Comparison of ENCODE assay signal across 11 cellular contexts in the genomic region with DNA sequence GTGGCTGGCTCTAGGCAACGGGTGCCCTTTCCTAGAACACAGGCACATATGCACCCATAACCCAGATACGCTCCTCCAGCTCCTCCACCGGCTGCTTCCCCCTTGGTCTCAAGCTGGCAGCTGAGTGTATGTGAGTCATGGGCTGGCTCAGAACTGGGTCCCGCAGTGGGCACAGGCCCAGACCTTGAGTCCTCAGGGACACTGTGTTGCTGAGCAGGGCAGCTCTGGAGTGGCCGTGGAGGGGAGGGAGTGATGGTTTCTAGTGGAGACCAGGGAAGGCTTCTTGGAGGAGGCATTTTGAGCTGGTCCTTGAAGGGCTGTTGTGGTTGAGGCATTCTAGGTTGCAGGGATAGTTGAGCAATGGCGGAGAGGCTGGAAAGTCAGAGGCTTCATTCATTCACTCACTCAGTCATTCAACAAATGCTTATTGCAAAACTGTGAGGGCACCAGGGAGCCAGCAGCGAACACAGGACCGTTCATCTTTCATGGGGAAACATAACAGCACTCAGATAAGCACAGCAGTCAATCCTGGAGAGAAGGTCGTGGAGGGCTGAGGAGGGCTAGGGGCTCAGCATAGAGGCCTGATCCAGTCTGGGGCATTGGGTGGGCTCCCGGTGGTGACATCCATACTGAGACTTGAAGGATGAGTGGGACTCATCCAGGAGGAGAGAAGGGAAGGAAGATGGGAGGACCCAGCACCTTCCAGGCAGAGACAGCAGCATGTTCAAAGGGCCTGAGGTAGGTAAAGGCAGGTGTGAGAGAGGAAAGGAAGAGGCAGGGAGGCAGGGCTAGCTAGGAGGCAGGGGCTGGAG. TPM values are rescaled to one million over a fixed set of nuclear protein-coding genes. Genes with fewer than 3 reads are reported as not detected.
A peak's percentile ranks its signal among the peaks of the same experiment; 100 is the strongest.
DNase-seq lines count a peak whose midpoint lies in the region; ATAC-seq and TF ChIP-seq lines count a peak whose summit lies in the region.
"Had no signal": no experiment of that assay in that cellular context is flagged by ENCODE, and none has a peak within 500 bp of the region (broad histone marks: within the 10 kb centered on the region; RNA-seq: fewer than 3 reads in every experiment).

No MANE protein-coding gene starts in this region.

- peak overlapping the region in 2 of 4 donors; percentile 19 to 75 for H3K4me3 Mint-ChIP-seq in IgD-negative memory B cell
- peak overlapping the region; percentile 85 for H3K4me3 Mint-ChIP-seq in natural killer cell treated with Interleukin-12 subunit alpha and Interleukin-12 subunit beta and Interleukin-15 and Interleukin-18, amount 100 ng/mL, for 72 hours

- intact Hi-C loops in colonic mucosa (cut with DNase I): no loop called here

- H3K27me3 Mint-ChIP-seq in IgD-negative memory B cell: no peaks in the 10 kb centered on the region
- H3K27me3 Mint-ChIP-seq in natural killer cell treated with Interleukin-12 subunit alpha and Interleukin-12 subunit beta and Interleukin-15 and Interleukin-18, amount 100 ng/mL, for 72 hours: no peaks in the 10 kb centered on the region

- H3K4me1 ChIP-seq in BLaER1 treated with 17β-estradiol and CSF1 and Interleukin-3, amounts not matched to agents 10 nM and 100 nM: peaks cover 18 to 48% (median 25%) of the 10 kb centered on the region in 10 experiments
- no peaks in the 10 kb centered on the region for H3K4me1 ChIP-seq in colonic mucosa

- H3K4me3 ChIP-seq in BLaER1 treated with 17β-estradiol and CSF1 and Interleukin-3, amounts not matched to agents 10 nM and 100 nM: no peak overlapping the region
- H3K4me3 ChIP-seq in colonic mucosa: no peak overlapping the region

- no peaks in the 10 kb centered on the region for H3K9me3 ChIP-seq in BLaER1 treated with 17β-estradiol and CSF1 and Interleukin-3, amounts not matched to agents 10 nM and 100 nM (replicated peaks in 1 of 11)
- no peaks in the 10 kb centered on the region for H3K9me3 ChIP-seq in colonic mucosa

- H3K27me3 ChIP-seq in BLaER1 treated with 17β-estradiol and CSF1 and Interleukin-3, amounts not matched to agents 10 nM and 100 nM: no peaks in the 10 kb centered on the region
- no peaks in the 10 kb centered on the region for H3K27me3 ChIP-seq in colonic mucosa

- H3K27ac ChIP-seq in BLaER1 treated with 17β-estradiol and CSF1 and Interleukin-3, amounts not matched to agents 10 nM and 100 nM: no peak overlapping the region
- H3K27ac ChIP-seq in colonic mucosa: no peak overlapping the region

- peaks cover 39 to 58% (median 57%) of the 10 kb centered on the region in 11 experiments for H3K36me3 ChIP-seq in BLaER1 treated with 17β-estradiol and CSF1 and Interleukin-3, amounts not matched to agents 10 nM and 100 nM
- H3K36me3 ChIP-seq in colonic mucosa: peaks cover 4% of the 10 kb centered on the region

- DNase-seq in cerebellum (ENCODE audit: low spot score) (peak; percentile 41), NCI-H526 (lab: John Stamatoyannopoulos, UW) (no peak), NCI-H187 treated with DMSO at 0.1 percent for 48 hours (lab: John Stamatoyannopoulos, UW) (no peak), colonic mucosa (no peak), NCI-H2107 (lab: John Stamatoyannopoulos, UW) (no peak)
- DNase-seq in natural killer cell treated with Interleukin-12 subunit alpha and Interleukin-12 subunit beta and Interleukin-15 and Interleukin-18, amount 100 ng/mL, for 72 hours (ENCODE audit: low spot score): no peak
- DNase-seq: GDM1, NCI-H774, T-helper 9 cell had no signal

- peaks cover 2% of the 10 kb centered on the region for H3K36me3 Mint-ChIP-seq in IgD-negative memory B cell
- no peaks in the 10 kb centered on the region for H3K36me3 Mint-ChIP-seq in natural killer cell treated with Interleukin-12 subunit alpha and Interleukin-12 subunit beta and Interleukin-15 and Interleukin-18, amount 100 ng/mL, for 72 hours

- H3K4me1 Mint-ChIP-seq in IgD-negative memory B cell: peaks cover 4 to 13% (median 9%) of the 10 kb centered on the region in 3 donors
- peaks cover 18 to 19% of the 10 kb centered on the region in 2 donors for H3K4me1 Mint-ChIP-seq in natural killer cell treated with Interleukin-12 subunit alpha and Interleukin-12 subunit beta and Interleukin-15 and Interleukin-18, amount 100 ng/mL, for 72 hours (ENCODE audit: low read depth in 2 of 2)

- no peak for ATAC-seq in natural killer cell treated with Interleukin-12 subunit alpha and Interleukin-12 subunit beta and Interleukin-15 and Interleukin-18, amount 100 ng/mL, for 72 hours

- H3K9me3 Mint-ChIP-seq in IgD-negative memory B cell: no peaks in the 10 kb centered on the region
- H3K9me3 Mint-ChIP-seq in natural killer cell treated with Interleukin-12 subunit alpha and Interleukin-12 subunit beta and Interleukin-15 and Interleukin-18, amount 100 ng/mL, for 72 hours: no peaks in the 10 kb centered on the region

- peak overlapping the region in 7 of 11 experiments; percentile 0 to 97 (median 91); a peak in 8 of 22 replicates for H3K4me2 ChIP-seq in BLaER1 treated with 17β-estradiol and CSF1 and Interleukin-3, amounts not matched to agents 10 nM and 100 nM

- peak overlapping the region in 4 of 11 experiments; percentile 11 to 38 (median 25); a peak in 3 of 22 replicates for H3K9ac ChIP-seq in BLaER1 treated with 17β-estradiol and CSF1 and Interleukin-3, amounts not matched to agents 10 nM and 100 nM
- no peak overlapping the region for H3K9ac ChIP-seq in colonic mucosa (ENCODE audit: low read depth in 2 of 2, low read length in 2 of 2)

- no peak for TF ChIP-seq CTCF in colonic mucosa (IDR thresholded peaks at IDR 0.05)

- H3K27ac Mint-ChIP-seq in IgD-negative memory B cell: peak overlapping the region in 2 of 3 donors; percentile 65 to 67
- peak overlapping the region; percentile 39 to 77 for H3K27ac Mint-ChIP-seq in natural killer cell treated with Interleukin-12 subunit alpha and Interleukin-12 subunit beta and Interleukin-15 and Interleukin-18, amount 100 ng/mL, for 72 hours

- peaks cover 0 to 67% (median 42%) of the 10 kb centered on the region in 11 experiments; a peak in 19 of 22 replicates for H4K20me1 ChIP-seq in BLaER1 treated with 17β-estradiol and CSF1 and Interleukin-3, amounts not matched to agents 10 nM and 100 nM

RNA-seq across cellular contexts. Expression of gene BBLN, which starts 2.4 kb away (rescaled TPM):
- 145 TPM for polyA plus RNA-seq in IgD-negative memory B cell
- total RNA-seq in cerebellum (24.9 TPM), colonic mucosa (10 to 100 TPM; 47.5 to 53.0 TPM)
- 10 to 100 TPM; 58.1 to 60.4 TPM for total RNA-seq in natural killer cell treated with Interleukin-12 subunit alpha and Interleukin-12 subunit beta and Interleukin-15 and Interleukin-18, amount 100 ng/mL, for 72 hours

RNA-seq across cellular contexts. Expression of gene LCN2, which starts 13.2 kb away (rescaled TPM):
- polyA plus RNA-seq in IgD-negative memory B cell: 1.5 TPM
- not detected for total RNA-seq in cerebellum
- total RNA-seq in natural killer cell treated with Interleukin-12 subunit alpha and Interleukin-12 subunit beta and Interleukin-15 and Interleukin-18, amount 100 ng/mL, for 72 hours: not detected
- total RNA-seq in colonic mucosa: 100 to 1,000 TPM; 162 to 374 TPM

RNA-seq across cellular contexts. Expression of gene CIZ1, which starts 29.0 kb away (rescaled TPM):
- 37.0 TPM for polyA plus RNA-seq in IgD-negative memory B cell
- total RNA-seq in cerebellum (30.8 TPM), colonic mucosa (10 to 100 TPM; 97.5 to 97.7 TPM)
- total RNA-seq in natural killer cell treated with Interleukin-12 subunit alpha and Interleukin-12 subunit beta and Interleukin-15 and Interleukin-18, amount 100 ng/mL, for 72 hours: 100 to 1,000 TPM; 114 to 135 TPM

RNA-seq across cellular contexts. Expression of gene PTGES2, which starts 34.9 kb away (rescaled TPM):
- polyA plus RNA-seq in IgD-negative memory B cell: 57.4 TPM
- total RNA-seq in cerebellum: 41.5 TPM
- total RNA-seq in natural killer cell treated with Interleukin-12 subunit alpha and Interleukin-12 subunit beta and Interleukin-15 and Interleukin-18, amount 100 ng/mL, for 72 hours: 100 to 1,000 TPM in 1 of 2 donors, 10 to 100 TPM in 1; 56.8 to 110 TPM
- total RNA-seq in colonic mucosa: 100 to 1,000 TPM in 1 of 2 donors, 10 to 100 TPM in 1; 93.7 to 142 TPM

RNA-seq across cellular contexts. Expression of gene DNM1, which starts 40.8 kb away (rescaled TPM):
- 0.18 TPM for polyA plus RNA-seq in IgD-negative memory B cell
- total RNA-seq in cerebellum (120 TPM), colonic mucosa (1 to 10 TPM; 2.5 to 6.8 TPM)
- total RNA-seq in natural killer cell treated with Interleukin-12 subunit alpha and Interleukin-12 subunit beta and Interleukin-15 and Interleukin-18, amount 100 ng/mL, for 72 hours: 1 to 10 TPM in 1 of 2 donors, under 1 TPM in 1; 0.52 to 1.1 TPM

Comparison
In these comparisons a context has a peak if more than half of its experiments do, and no peak if none do; other contexts are left out.
1. RNA of gene LCN2, which starts 13.2 kb away (total RNA-seq): 162 to 374 TPM in colonic mucosa; not detected in cerebellum (single experiment) and not detected in natural killer cell treated with Interleukin-12 subunit alpha and Interleukin-12 subunit beta and Interleukin-15 and Interleukin-18, amount 100 ng/mL, for 72 hours; every median in the first group is over 100 times any median in the second.